In genomic region chr1:221829327-221830011, GRCh38 we compare ENCODE assay signal across 8 cellular contexts.
DNase-seq lines count a peak whose midpoint lies in the region; ATAC-seq lines count a peak whose summit lies in the region.

No MANE protein-coding gene starts in this region.

- peaks cover 3% of the 10 kb centered on the region for H3K9me3 Mint-ChIP-seq in activated T-helper 17 cell treated with anti-CD3 and anti-CD28 coated beads, Interleukin-2, amount 50 U/mL, for 72 hours

- H3K27me3 Mint-ChIP-seq in activated T-helper 17 cell treated with anti-CD3 and anti-CD28 coated beads, Interleukin-2, amount 50 U/mL, for 72 hours = no peaks in the 10 kb centered on the region

- no peaks in the 10 kb centered on the region for H3K36me3 Mint-ChIP-seq in activated T-helper 17 cell treated with anti-CD3 and anti-CD28 coated beads, Interleukin-2, amount 50 U/mL, for 72 hours (ENCODE audit: low read depth)

- peak; percentile 97 for ATAC-seq in activated T-helper 17 cell treated with anti-CD3 and anti-CD28 coated beads, Interleukin-2, amount 50 U/mL, for 72 hours (replicated peaks)
- ATAC-seq in HG03039 (IDR thresholded peaks at IDR 0.05; ENCODE audit: unreplicated experiment) (no peak), GM19324 (IDR thresholded peaks at IDR 0.05; ENCODE audit: low FRiP score, unreplicated experiment) (no peak), GM19395 (IDR thresholded peaks at IDR 0.05; ENCODE audit: unreplicated experiment) (no peak)

- H3K4me3 Mint-ChIP-seq in activated T-helper 17 cell treated with anti-CD3 and anti-CD28 coated beads, Interleukin-2, amount 50 U/mL, for 72 hours = peak overlapping the region; percentile 59

- peaks cover 27% of the 10 kb centered on the region for H3K4me1 Mint-ChIP-seq in activated T-helper 17 cell treated with anti-CD3 and anti-CD28 coated beads, Interleukin-2, amount 50 U/mL, for 72 hours

- peak; percentile 87 for DNase-seq in AG08395 (ENCODE audit: low spot score)
- peak; percentile 78 for DNase-seq in HS-5 (ENCODE audit: low read depth)
- DNase-seq in kidney glomerular epithelial cell (lab: John Stamatoyannopoulos, UW) = peak; percentile 94
- no peak for DNase-seq in NCI-H1417 treated with DMSO at 0.1 percent for 48 hours (lab: John Stamatoyannopoulos, UW)

- peak overlapping the region; percentile 90 for H3K27ac Mint-ChIP-seq in activated T-helper 17 cell treated with anti-CD3 and anti-CD28 coated beads, Interleukin-2, amount 50 U/mL, for 72 hours
